ENCODE assay signal across 17 cellular contexts in the genomic region with DNA sequence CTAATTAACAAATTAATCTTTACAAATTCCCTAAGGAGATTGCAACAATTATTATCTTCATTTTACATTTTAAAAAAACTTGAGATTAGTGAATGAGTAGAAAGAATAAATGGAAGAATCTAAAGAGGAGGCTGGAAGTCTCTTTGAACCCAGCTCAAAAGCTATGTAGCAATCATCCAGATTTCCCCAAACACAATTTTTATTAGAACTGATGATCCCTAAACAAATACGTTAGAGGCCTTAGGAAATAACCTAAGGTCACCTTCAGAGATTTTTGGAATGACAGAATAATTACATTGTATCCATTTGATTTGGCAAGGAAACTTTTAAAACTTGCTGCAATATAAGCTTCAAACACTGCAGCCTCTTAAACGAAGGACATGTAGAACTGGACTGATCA.
DNase-seq lines count a peak whose midpoint lies in the region; ATAC-seq, FAIRE-seq and TF ChIP-seq lines count a peak whose summit lies in the region.
"Had no signal": no experiment of that assay in that cellular context is flagged by ENCODE, and none has a peak within 500 bp of the region (broad histone marks: within the 10 kb centered on the region; RNA-seq: fewer than 3 reads in every experiment).

No MANE protein-coding gene starts in this region.

- no peaks in the 10 kb centered on the region for H3K36me3 ChIP-seq in SJSA1
- H3K36me3 ChIP-seq: BLaER1 treated with 17β-estradiol and CSF1 and Interleukin-3, amounts not matched to agents 10 nM and 100 nM had no signal

- no peak for TF ChIP-seq CTCF in D721Med (IDR thresholded peaks at IDR 0.05; ENCODE audit: insufficient read depth, missing control alignments)
- no peak for TF ChIP-seq CTCF in fibroblast of mammary gland (conservative IDR thresholded peaks at IDR 0.05; ENCODE audit: control insufficient read depth, insufficient read depth, low read depth, low read length)

- FAIRE-seq in D721Med (lab: Jason Lieb, UNC): peak; percentile 46
- FAIRE-seq: GM12878, GM18507 had no signal

- ATAC-seq in sciatic nerve (peak; percentile 27), HG02798 (IDR thresholded peaks at IDR 0.05; ENCODE audit: poor library complexity, unreplicated experiment) (no peak), GM21526 (IDR thresholded peaks at IDR 0.05; ENCODE audit: low FRiP score, unreplicated experiment) (no peak)
- ATAC-seq: GM12878, GM23338 had no signal

- H3K4me1 ChIP-seq in SJSA1 (replicated peaks): peaks cover 24% of the 10 kb centered on the region
- H3K4me1 ChIP-seq: BLaER1 treated with 17β-estradiol and CSF1 and Interleukin-3, amounts not matched to agents 10 nM and 100 nM had no signal

- DNase-seq in D721Med (ENCODE audit: insufficient read length, low spot score) (no peak), SJSA1 (ENCODE audit: low read depth in 1 of 2, low spot score in 2 of 2) (no peak), fibroblast of mammary gland (ENCODE audit: low read depth) (peak; percentile 19), sciatic nerve (ENCODE audit: low spot score) (no peak), posterior vena cava (ENCODE audit: low spot score) (no peak)
- DNase-seq: 8988T; ACHN; CD4-positive, CD25-positive, alpha-beta regulatory T cell; DMS 273 treated with DMSO at 0.1 percent for 48 hours; H7 had no signal

- 0 out of 2 replicates have a peak, but pooled peaks cover 2% of the 10 kb centered on the region for H3K9me3 ChIP-seq in SJSA1 (replicated peaks)

- intact Hi-C loops in sciatic nerve (cut with DNase I) (no loop called here), posterior vena cava (cut with DNase I) (no loop called here)

- H3K4me3 ChIP-seq in SJSA1 (no peak overlapping the region), fibroblast of mammary gland (ENCODE audit: control insufficient read depth, low read depth, low read length) (no peak overlapping the region)
- H3K4me3 ChIP-seq: BLaER1 treated with 17β-estradiol and CSF1 and Interleukin-3, amounts not matched to agents 10 nM and 100 nM; GM12878; GM23338 had no signal

- no peaks in the 10 kb centered on the region for H3K27me3 ChIP-seq in SJSA1 (replicated peaks)
- H3K27me3 ChIP-seq: BLaER1 treated with 17β-estradiol and CSF1 and Interleukin-3, amounts not matched to agents 10 nM and 100 nM had no signal

- H3K27ac ChIP-seq in SJSA1: peak overlapping the region; percentile 85
- H3K27ac ChIP-seq: BLaER1 treated with 17β-estradiol and CSF1 and Interleukin-3, amounts not matched to agents 10 nM and 100 nM; HL-60 had no signal
